ENCODE assay signal across 8 cellular contexts in genomic region chr1:94792473-94792875, GRCh38. TPM values are rescaled to one million over a fixed set of nuclear protein-coding genes. Genes with fewer than 3 reads are reported as not detected.
DNase-seq lines count a peak whose midpoint lies in the region; ATAC-seq and TF ChIP-seq lines count a peak whose summit lies in the region.

No MANE protein-coding gene starts in this region.

- intact Hi-C loops in uterus (cut with DNase I; ENCODE audit: low total_unique reads): no loop called here

- H3K4me1 ChIP-seq in uterus: no peaks in the 10 kb centered on the region

- H3K36me3 ChIP-seq in uterus: no peaks in the 10 kb centered on the region

- H3K27ac ChIP-seq in uterus: peak overlapping the region; percentile 71 to 86

- H3K27me3 ChIP-seq in uterus: no peaks in the 10 kb centered on the region

- TF ChIP-seq CTCF in uterus (IDR thresholded peaks at IDR 0.05): peak in 3 of 4 experiments; percentile 7 to 40 (median 28)

- no peaks in the 10 kb centered on the region for H3K9me3 ChIP-seq in uterus

- ATAC-seq in HG03097 (IDR thresholded peaks at IDR 0.05; ENCODE audit: low FRiP score, unreplicated experiment): peak; percentile 88

- H3K4me3 ChIP-seq in uterus: no peak overlapping the region

- in situ Hi-C loops in SK-MEL-5 (cut with HindIII; ENCODE audit: low pct_unique_long_range_greater_than_20kb, low sequenced_read_pairs): loop anchor here (25.0 kb wide), 1 partner anchor 255 kb away; the partner anchor contains the start of gene F3

- DNase-seq in NCI-H2227 (lab: John Stamatoyannopoulos, UW; ENCODE audit: unreplicated experiment) (peak; percentile 26), NCI-H2227 treated with DMSO at 0.1 percent for 48 hours (lab: John Stamatoyannopoulos, UW) (no peak), SK-MEL-5 (ENCODE audit: low read depth, low spot score) (peak; percentile 63), iris pigment epithelial cell (ENCODE audit: low read depth) (peak; percentile 81), uterus (no peak), amygdala (lab: John Stamatoyannopoulos, UW) (no peak), NCI-H526 treated with DMSO at 0.1 percent for 48 hours (lab: John Stamatoyannopoulos, UW) (no peak)

- no peak for TF ChIP-seq POLR2A in uterus (IDR thresholded peaks at IDR 0.05)

RNA-seq across cellular contexts. Expression of gene SLC44A3, which starts 27.7 kb away (rescaled TPM):
- 15.0 and 17.7 TPM in 2 replicates for total RNA-seq in SK-MEL-5 (2014; rRNA removed; shearing (Covaris generic))
- polyA plus RNA-seq in SK-MEL-5 (2015; cell fraction: cytosol; rRNA removed): 12.7 and 15.6 TPM in 2 replicates
- polyA plus RNA-seq in SK-MEL-5 (2015; cell fraction: nucleus; rRNA removed): 10.8 and 13.1 TPM in 2 replicates
- total RNA-seq in uterus: 10 to 100 TPM in 1 of 4 donors, 1 to 10 TPM in 3; 1.3 to 10.3 (median 4.8) TPM

Comparison
In these comparisons a context has a peak if more than half of its experiments do, and no peak if none do; other contexts are left out.
1. DNase-seq: peak in NCI-H2227 (single experiment), SK-MEL-5 (single experiment) and iris pigment epithelial cell (single experiment); none in NCI-H2227 treated with DMSO at 0.1 percent for 48 hours (single experiment), uterus (0 of 2), amygdala (0 of 56) and NCI-H526 treated with DMSO at 0.1 percent for 48 hours (single experiment).